In the genomic region with DNA sequence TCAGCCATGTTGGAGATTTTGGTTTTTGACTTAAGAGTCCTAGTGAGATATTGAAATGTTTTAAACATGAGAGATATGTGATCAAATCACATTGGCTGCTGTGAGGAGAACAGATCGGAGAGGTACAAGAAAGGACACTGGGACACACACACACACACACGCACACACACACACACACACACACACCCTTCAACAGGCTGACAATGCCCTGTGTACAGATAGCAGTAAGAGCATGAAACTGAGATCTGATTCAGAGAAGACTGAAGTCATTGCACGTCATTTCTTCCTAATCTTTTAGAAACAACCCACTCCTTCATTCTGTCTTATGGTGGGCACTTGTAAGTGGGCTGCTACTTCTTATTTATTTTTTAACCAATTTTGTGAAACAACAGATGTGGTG, we compare ENCODE assay signal across 20 cellular contexts.
DNase-seq lines count a peak whose midpoint lies in the region; TF ChIP-seq lines count a peak whose summit lies in the region.
"Had no signal": no experiment of that assay in that cellular context is flagged by ENCODE, and none has a peak within 500 bp of the region (broad histone marks: within the 10 kb centered on the region; RNA-seq: fewer than 3 reads in every experiment).

No MANE protein-coding gene starts in this region.

- H4K20me1 ChIP-seq in DOHH2 (ENCODE audit: control insufficient read depth, insufficient read depth, low read depth, low read length) (no peaks in the 10 kb centered on the region), PC-9 (ENCODE audit: insufficient read depth) (no peaks in the 10 kb centered on the region)

- POLR2A ChIA-PET in activated CD4-positive, alpha-beta T cell treated with anti-CD3 and anti-CD28 coated beads, Interleukin-2, amount 10 ng/mL, durations not matched to agents 7 days and 5 days (lab: Charles Lee), result no interaction called here
- POLR2A ChIA-PET in PC-9 (lab: Charles Lee; ENCODE audit: unreplicated experiment), result no interaction called here
- POLR2A ChIA-PET in HEK293T (lab: Yijun Ruan, JAX), result no interaction called here

- H3K27me3 ChIP-seq in DOHH2 (ENCODE audit: control insufficient read depth, low read length), result no peaks in the 10 kb centered on the region
- no peaks in the 10 kb centered on the region for H3K27me3 ChIP-seq in PC-9 (ENCODE audit: insufficient read depth, low read depth)
- H3K27me3 ChIP-seq: right lobe of liver had no signal

- H3K79me2 ChIP-seq in DOHH2 (ENCODE audit: control insufficient read depth, low read length), result no peaks in the 10 kb centered on the region
- H3K79me2 ChIP-seq in PC-9 (ENCODE audit: low read depth), result no peaks in the 10 kb centered on the region

- H3F3A ChIP-seq in DOHH2 (ENCODE audit: control insufficient read depth, insufficient read depth), result 0 out of 2 replicates have a peak, but pooled peaks cover 3% of the 10 kb centered on the region
- peaks cover 58% of the 10 kb centered on the region for H3F3A ChIP-seq in PC-9 (ENCODE audit: insufficient read depth, low read depth)

- peak overlapping the region; percentile 37; the same call in 1 of the 2 replicates for H3K4me3 ChIP-seq in DOHH2 (ENCODE audit: low read length)
- H3K4me3 ChIP-seq in PC-9, result no peak overlapping the region; the same call in 1 of the 2 replicates
- H3K4me3 ChIP-seq in mesodermal cell (ENCODE audit: extremely low read depth, insufficient read depth, low read length, poor library complexity, severe bottlenecking), result no peak overlapping the region
- H3K4me3 ChIP-seq: right lobe of liver had no signal

- no peak overlapping the region for H3K4me3 Mint-ChIP-seq in activated CD4-positive, alpha-beta T cell treated with anti-CD3 and anti-CD28 coated beads, Interleukin-2, amount 10 ng/mL, durations not matched to agents 7 days and 5 days
- H3K4me3 Mint-ChIP-seq: activated B cell treated with CpG ODN at 0.5 μM for 24 hours; activated naive CD4-positive, alpha-beta T cell treated with anti-CD3 and anti-CD28 coated beads, Interleukin-2, amount 50 U/mL, for 24 hours; activated T-helper 1 cell treated with anti-CD3 and anti-CD28 coated beads, Interleukin-12 subunit alpha, Interleukin-12 subunit beta, Interleukin-2, Interleukin-4 antibody, amounts not matched to agents 30 ng/mL and 10 ng/mL and 1 ng/mL, durations not matched to agents 14 hours and 24 hours and 36 hours; CD8-positive, alpha-beta memory T cell; dendritic cell treated with granulocyte-macrophage colony-stimulating factor and Interleukin-4, amounts not matched to agents 40 ng/mL and 50 ng/mL, for 4 days; neural crest cell had no signal

- DNase-seq in activated CD4-positive, alpha-beta T cell treated with anti-CD3 and anti-CD28 coated beads, Interleukin-2, amount 10 ng/mL, durations not matched to agents 7 days and 5 days, result no peak
- DNase-seq in activated CD4-positive, alpha-beta T cell treated with anti-CD3 and anti-CD28 coated beads, Interleukin-2, amount 50 U/mL, for 4 hours, result no peak
- DNase-seq in PC-9 (no peak), NCI-H748 (lab: John Stamatoyannopoulos, UW; ENCODE audit: unreplicated experiment) (no peak), epidermal melanocyte (ENCODE audit: insufficient read length, low spot score) (no peak), HEK293T (ENCODE audit: extremely low spot score) (no peak)
- DNase-seq: activated B cell treated with CpG ODN at 0.5 μM for 24 hours; AML-193; CD8-positive, alpha-beta memory T cell; central memory CD4-positive, alpha-beta T cell; Kasumi-1; NCI-H187; NCI-H526; right lobe of liver had no signal

- H3K27ac Mint-ChIP-seq in activated CD4-positive, alpha-beta T cell treated with anti-CD3 and anti-CD28 coated beads, Interleukin-2, amount 10 ng/mL, durations not matched to agents 7 days and 5 days, result peak overlapping the region; percentile 16
- H3K27ac Mint-ChIP-seq: activated B cell treated with CpG ODN at 0.5 μM for 24 hours; activated naive CD4-positive, alpha-beta T cell treated with anti-CD3 and anti-CD28 coated beads, Interleukin-2, amount 50 U/mL, for 24 hours; activated T-helper 1 cell treated with anti-CD3 and anti-CD28 coated beads, Interleukin-12 subunit alpha, Interleukin-12 subunit beta, Interleukin-2, Interleukin-4 antibody, amounts not matched to agents 30 ng/mL and 10 ng/mL and 1 ng/mL, durations not matched to agents 14 hours and 24 hours and 36 hours; CD8-positive, alpha-beta memory T cell; dendritic cell treated with granulocyte-macrophage colony-stimulating factor and Interleukin-4, amounts not matched to agents 40 ng/mL and 50 ng/mL, for 4 days had no signal

- intact Hi-C loops in PC-9 (cut with micrococcal nuclease; ENCODE audit: unreplicated experiment), result loop anchor here (5.0 kb wide), 3 partner anchors 111 to 179 kb away; no protein-coding TSS in a partner anchor

- H3K9me3 Mint-ChIP-seq in activated CD4-positive, alpha-beta T cell treated with anti-CD3 and anti-CD28 coated beads, Interleukin-2, amount 10 ng/mL, durations not matched to agents 7 days and 5 days, result no peaks in the 10 kb centered on the region
- H3K9me3 Mint-ChIP-seq: activated B cell treated with CpG ODN at 0.5 μM for 24 hours; activated naive CD4-positive, alpha-beta T cell treated with anti-CD3 and anti-CD28 coated beads, Interleukin-2, amount 50 U/mL, for 24 hours; activated T-helper 1 cell treated with anti-CD3 and anti-CD28 coated beads, Interleukin-12 subunit alpha, Interleukin-12 subunit beta, Interleukin-2, Interleukin-4 antibody, amounts not matched to agents 30 ng/mL and 10 ng/mL and 1 ng/mL, durations not matched to agents 14 hours and 24 hours and 36 hours; dendritic cell treated with granulocyte-macrophage colony-stimulating factor and Interleukin-4, amounts not matched to agents 40 ng/mL and 50 ng/mL, for 4 days had no signal

- no peak overlapping the region for H2AFZ ChIP-seq in PC-9

- H3K27me3 Mint-ChIP-seq in activated CD4-positive, alpha-beta T cell treated with anti-CD3 and anti-CD28 coated beads, Interleukin-2, amount 10 ng/mL, durations not matched to agents 7 days and 5 days, result peaks cover 16% of the 10 kb centered on the region
- H3K27me3 Mint-ChIP-seq: activated B cell treated with CpG ODN at 0.5 μM for 24 hours had no signal

- CTCF ChIA-PET in activated CD4-positive, alpha-beta T cell treated with anti-CD3 and anti-CD28 coated beads, Interleukin-2, amount 10 ng/mL, durations not matched to agents 7 days and 5 days (lab: Charles Lee), result no interaction called here
- CTCF ChIA-PET in PC-9 (lab: Charles Lee), result no interaction called here
- CTCF ChIA-PET in HEK293T (lab: Yijun Ruan, JAX), result no interaction called here

- WGBS in mesodermal cell (ENCODE audit: insufficient coverage in 2 of 2), 2 experiments, result no CpG with 5 or more reads among the region's 3 CpGs

- H3K9me2 ChIP-seq in DOHH2 (replicated peaks; ENCODE audit: control insufficient read depth, low read length) (no peaks in the 10 kb centered on the region), PC-9 (ENCODE audit: insufficient read depth) (no peaks in the 10 kb centered on the region)

- no peak overlapping the region for H3K27ac ChIP-seq in DOHH2 (ENCODE audit: low read depth, low read length)
- peak overlapping the region; percentile 89 for H3K27ac ChIP-seq in PC-9
- peak overlapping the region; percentile 76 for H3K27ac ChIP-seq in mesodermal cell (ENCODE audit: low read depth, low read length, severe bottlenecking)
- H3K27ac ChIP-seq: right lobe of liver had no signal

- BruUV-seq in PC-9 (replicated peaks; lab: Mats Ljungman, UMichigan), result no TSS peak

- TF ChIP-seq CTCF in DOHH2 (IDR thresholded peaks at IDR 0.05; ENCODE audit: low read depth, low read length, poor library complexity, severe bottlenecking), result no peak
- TF ChIP-seq CTCF in PC-9 (conservative IDR thresholded peaks at IDR 0.05), result no peak

- H3K9me3 ChIP-seq in DOHH2 (ENCODE audit: control insufficient read depth, insufficient read depth, low read length) (0 out of 2 replicates have a peak, but pooled peaks cover 2% of the 10 kb centered on the region), PC-9 (ENCODE audit: insufficient read depth, low read depth) (no peaks in the 10 kb centered on the region), mesodermal cell (ENCODE audit: control insufficient read depth, low read length) (no peaks in the 10 kb centered on the region)
- H3K9me3 ChIP-seq: right lobe of liver had no signal

- H3K4me1 ChIP-seq in DOHH2 (ENCODE audit: control insufficient read depth, low read length) (peaks cover 33% of the 10 kb centered on the region), PC-9 (replicated peaks; ENCODE audit: insufficient read depth) (peaks cover 88% of the 10 kb centered on the region), mesodermal cell (ENCODE audit: control insufficient read depth, insufficient read depth, low read length, poor library complexity, severe bottlenecking) (peaks cover 9% of the 10 kb centered on the region)

- H3K36me3 Mint-ChIP-seq in activated CD4-positive, alpha-beta T cell treated with anti-CD3 and anti-CD28 coated beads, Interleukin-2, amount 10 ng/mL, durations not matched to agents 7 days and 5 days (ENCODE audit: low read depth), result no peaks in the 10 kb centered on the region
- H3K36me3 Mint-ChIP-seq: activated naive CD4-positive, alpha-beta T cell treated with anti-CD3 and anti-CD28 coated beads, Interleukin-2, amount 50 U/mL, for 24 hours; CD8-positive, alpha-beta memory T cell had no signal

- H3K4me1 Mint-ChIP-seq in activated CD4-positive, alpha-beta T cell treated with anti-CD3 and anti-CD28 coated beads, Interleukin-2, amount 10 ng/mL, durations not matched to agents 7 days and 5 days, result peaks cover 4% of the 10 kb centered on the region
- H3K4me1 Mint-ChIP-seq: activated naive CD4-positive, alpha-beta T cell treated with anti-CD3 and anti-CD28 coated beads, Interleukin-2, amount 50 U/mL, for 24 hours; CD8-positive, alpha-beta memory T cell had no signal

- H3K36me3 ChIP-seq in DOHH2 (ENCODE audit: control insufficient read depth, low read length), result no peaks in the 10 kb centered on the region
- H3K36me3 ChIP-seq in PC-9 (ENCODE audit: low read depth), result no peaks in the 10 kb centered on the region
- no peaks in the 10 kb centered on the region for H3K36me3 ChIP-seq in mesodermal cell (ENCODE audit: control insufficient read depth, insufficient read depth, low read length)
- H3K36me3 ChIP-seq: right lobe of liver had no signal

- H3K4me2 ChIP-seq in DOHH2 (ENCODE audit: low read length) (no peak overlapping the region), PC-9 (peak overlapping the region; percentile 55)

TF ChIP-seq in HEK293T, 16 proteins besides CTCF, POLR2A, EP300 and RAD21 (continues in another document):
- TF ChIP-seq FOXK2 (IDR thresholded peaks at IDR 0.05), result no peak
- TF ChIP-seq LEF1 (IDR thresholded peaks at IDR 0.05; ENCODE audit: borderline replicate concordance), result no peak
- no peak for TF ChIP-seq FOXM1 (IDR thresholded peaks at IDR 0.05; ENCODE audit: borderline replicate concordance)
- TF ChIP-seq HDGF (IDR thresholded peaks at IDR 0.05; ENCODE audit: borderline replicate concordance), result no peak
- TF ChIP-seq SP1 (IDR thresholded peaks at IDR 0.05), result no peak
- no peak for TF ChIP-seq ELF4 (IDR thresholded peaks at IDR 0.05)
- TF ChIP-seq L3MBTL2 (conservative IDR thresholded peaks at IDR 0.05), result no peak
- no peak for TF ChIP-seq BHLHE40 (IDR thresholded peaks at IDR 0.05; ENCODE audit: borderline replicate concordance)
